In genomic region chr13:98103942-98104880, GRCh38 we compare ENCODE assay signal across 16 cellular contexts. TPM values are rescaled to one million over a fixed set of nuclear protein-coding genes. Genes with fewer than 3 reads are reported as not detected.
DNase-seq lines count a peak whose midpoint lies in the region; ATAC-seq, FAIRE-seq and TF ChIP-seq lines count a peak whose summit lies in the region.
"Had no signal": no experiment of that assay in that cellular context is flagged by ENCODE, and none has a peak within 500 bp of the region (broad histone marks: within the 10 kb centered on the region; RNA-seq: fewer than 3 reads in every experiment).

No MANE protein-coding gene starts in this region.

- H3K4me2 ChIP-seq in IMR-90 (ENCODE audit: low read depth, low read length) (no peak overlapping the region), astrocyte (ENCODE audit: low read length) (no peak overlapping the region)

- CTCF ChIA-PET in IMR-90 (lab: Yijun Ruan, JAX): interaction anchor here (0.9 kb wide), 1 partner anchor 15 kb away, joined by 3 read pairs; no protein-coding TSS in a partner anchor

- no peak overlapping the region for H2BK5ac ChIP-seq in IMR-90 (ENCODE audit: low read depth, low read length, poor library complexity, severe bottlenecking)

- no peak overlapping the region for H3K27ac Mint-ChIP-seq in astrocyte (ENCODE audit: unreplicated experiment)
- H3K27ac Mint-ChIP-seq: brain; CD4-positive, alpha-beta T cell had no signal

- no peak overlapping the region for H4K5ac ChIP-seq in IMR-90 (ENCODE audit: low read depth, low read length)

- no peak overlapping the region for H3K56ac ChIP-seq in IMR-90 (ENCODE audit: extremely low read depth, insufficient read depth, low read length)

- TF ChIP-seq RAD21 in IMR-90 (IDR thresholded peaks at IDR 0.05; ENCODE audit: low read length): peak; percentile 56

- peaks cover 8% of the 10 kb centered on the region for H3K4me1 Mint-ChIP-seq in astrocyte (ENCODE audit: low read depth, unreplicated experiment)
- H3K4me1 Mint-ChIP-seq: brain had no signal

- no peak overlapping the region for H2AK9ac ChIP-seq in IMR-90 (replicated peaks; ENCODE audit: low read depth, low read length, poor library complexity)

- in situ Hi-C loops in IMR-90 (cut with MboI; ENCODE audit: low sequenced_read_pairs): no loop called here

- H3K27me3 ChIP-seq in IMR-90 (ENCODE audit: control insufficient read depth, insufficient read depth, low read length): no peaks in the 10 kb centered on the region
- H3K27me3 ChIP-seq in astrocyte (ENCODE audit: insufficient read depth, low read length): no peaks in the 10 kb centered on the region
- no peaks in the 10 kb centered on the region for H3K27me3 ChIP-seq in iPS-20b (ENCODE audit: insufficient read depth, low read length)
- no peaks in the 10 kb centered on the region for H3K27me3 ChIP-seq in effector memory CD4-positive, alpha-beta T cell (replicated peaks; ENCODE audit: control insufficient read depth, insufficient read depth, low read length, poor library complexity, severe bottlenecking)
- no peaks in the 10 kb centered on the region for H3K27me3 ChIP-seq in small intestine (ENCODE audit: control insufficient read depth in 2 of 2, insufficient read depth in 2 of 2, low read length in 2 of 2)
- H3K27me3 ChIP-seq: left lung, suprapubic skin had no signal

- H4K91ac ChIP-seq in IMR-90 (ENCODE audit: insufficient read depth, low read depth, low read length): no peak overlapping the region

- H3K27me3 Mint-ChIP-seq in astrocyte (ENCODE audit: low read depth, unreplicated experiment): no peaks in the 10 kb centered on the region
- H3K27me3 Mint-ChIP-seq: brain; CD4-positive, alpha-beta T cell had no signal

- no peaks in the 10 kb centered on the region for H3K79me1 ChIP-seq in IMR-90 (ENCODE audit: low read depth in 1 of 2, low read length in 2 of 2)

- H3K9me3 Mint-ChIP-seq in astrocyte (ENCODE audit: unreplicated experiment): peaks cover 4% of the 10 kb centered on the region
- H3K9me3 Mint-ChIP-seq: CD4-positive, alpha-beta T cell had no signal

- no peak overlapping the region for H2BK120ac ChIP-seq in IMR-90 (ENCODE audit: low read depth, low read length)

- H3K9ac ChIP-seq in IMR-90 (ENCODE audit: low read depth, low read length): no peak overlapping the region
- H3K9ac ChIP-seq in astrocyte (ENCODE audit: low read length): no peak overlapping the region
- no peak overlapping the region for H3K9ac ChIP-seq in iPS-20b (ENCODE audit: low read depth, low read length)
- H3K9ac ChIP-seq: parathyroid adenoma had no signal

- BruUV-seq in IMR-90 (replicated peaks; lab: Mats Ljungman, UMichigan): no TSS peak

- TF ChIP-seq CTCF in IMR-90 (conservative IDR thresholded peaks at IDR 0.05; ENCODE audit: low read depth, low read length): peak; percentile 41
- peak; percentile 47 for TF ChIP-seq CTCF in astrocyte (IDR thresholded peaks at IDR 0.05; ENCODE audit: insufficient read depth, low read depth, low read length)

- H2BK20ac ChIP-seq in IMR-90 (ENCODE audit: low read depth, low read length): no peak overlapping the region

- ATAC-seq in IMR-90 (ENCODE audit: low read depth): no peak
- ATAC-seq: left lung had no signal

- H3K9me3 ChIP-seq in IMR-90 (ENCODE audit: control insufficient read depth, insufficient read depth, low read length): no peaks in the 10 kb centered on the region
- H3K9me3 ChIP-seq in astrocyte (ENCODE audit: insufficient read depth, low read depth, low read length): no peaks in the 10 kb centered on the region
- H3K9me3 ChIP-seq in iPS-20b (ENCODE audit: insufficient read depth, low read depth, low read length): peaks cover 7% of the 10 kb centered on the region
- no peaks in the 10 kb centered on the region for H3K9me3 ChIP-seq in effector memory CD4-positive, alpha-beta T cell (ENCODE audit: control insufficient read depth, low read length)
- H3K9me3 ChIP-seq in small intestine (ENCODE audit: control insufficient read depth, low read depth): no peaks in the 10 kb centered on the region
- H3K9me3 ChIP-seq: left lung, suprapubic skin had no signal

- POLR2A ChIA-PET in IMR-90 (lab: Charles Lee; ENCODE audit: unreplicated experiment): no interaction called here

- no peaks in the 10 kb centered on the region for H3K79me2 ChIP-seq in astrocyte (ENCODE audit: insufficient read depth, low read length)
- H3K79me2 ChIP-seq: parathyroid adenoma had no signal

- H2AFZ ChIP-seq in IMR-90 (replicated peaks; ENCODE audit: low read length, poor library complexity) (no peak overlapping the region), astrocyte (ENCODE audit: low read depth, low read length) (no peak overlapping the region)
- H2AFZ ChIP-seq: parathyroid adenoma had no signal

- H3K36me3 ChIP-seq in IMR-90 (ENCODE audit: control insufficient read depth, insufficient read depth, low read length) (no peaks in the 10 kb centered on the region), astrocyte (ENCODE audit: insufficient read depth, low read length) (no peaks in the 10 kb centered on the region), iPS-20b (ENCODE audit: insufficient read depth, low read depth, low read length) (no peaks in the 10 kb centered on the region), small intestine (ENCODE audit: control insufficient read depth in 2 of 2, insufficient read depth in 2 of 2, low read length in 2 of 2) (no peaks in the 10 kb centered on the region)
- H3K36me3 ChIP-seq in effector memory CD4-positive, alpha-beta T cell (ENCODE audit: control insufficient read depth, insufficient read depth, low read length): no peaks in the 10 kb centered on the region
- H3K36me3 ChIP-seq: left lung, suprapubic skin had no signal

- intact Hi-C loops in IMR-90 (cut with micrococcal nuclease): no loop called here

- H2BK15ac ChIP-seq in IMR-90 (ENCODE audit: low read depth, low read length): no peak overlapping the region

- DNase-seq in AG08396 (ENCODE audit: low spot score) (peak; percentile 18), IMR-90 (peak; percentile 43), astrocyte (ENCODE audit: low read depth) (no peak), small intestine (no peak), activated T-cell treated with anti-CD3 and anti-CD28 coated beads for 4 hours (no peak), cerebellum (ENCODE audit: low spot score) (no peak)
- DNase-seq in effector memory CD4-positive, alpha-beta T cell: no peak
- DNase-seq: CD4-positive, alpha-beta T cell; left lung; NCI-H1048; NCI-H774; T-helper 9 cell had no signal

- H3K4me3 Mint-ChIP-seq in astrocyte (ENCODE audit: unreplicated experiment): no peak overlapping the region
- H3K4me3 Mint-ChIP-seq: brain; CD4-positive, alpha-beta T cell had no signal

- H3K4me3 ChIP-seq in IMR-90 (ENCODE audit: insufficient read depth, low read depth, low read length) (no peak overlapping the region), astrocyte (ENCODE audit: insufficient read depth, low read depth, low read length) (no peak overlapping the region), iPS-20b (ENCODE audit: low read length) (0 out of 2 replicates have a peak overlapping the region, but pooled peaks have one; percentile 13), small intestine (ENCODE audit: low read depth in 1 of 2, low read length in 2 of 2) (no peak overlapping the region)
- no peak overlapping the region for H3K4me3 ChIP-seq in effector memory CD4-positive, alpha-beta T cell (ENCODE audit: insufficient read depth, low read depth, low read length, poor library complexity, severe bottlenecking)
- H3K4me3 ChIP-seq: left lung, suprapubic skin had no signal

- H4K8ac ChIP-seq in IMR-90 (ENCODE audit: low read depth in 2 of 2, low read length in 2 of 2): no peak overlapping the region

- peaks cover 6% of the 10 kb centered on the region for H3K4me1 ChIP-seq in IMR-90 (ENCODE audit: control insufficient read depth, insufficient read depth, low read length)
- H3K4me1 ChIP-seq in astrocyte (ENCODE audit: insufficient read depth, low read length): no peaks in the 10 kb centered on the region
- peaks cover 11% of the 10 kb centered on the region; the same call in 1 of the 2 replicates for H3K4me1 ChIP-seq in iPS-20b (ENCODE audit: insufficient read depth, low read length)
- H3K4me1 ChIP-seq in effector memory CD4-positive, alpha-beta T cell (ENCODE audit: control insufficient read depth, insufficient read depth, low read length, poor library complexity, severe bottlenecking): no peaks in the 10 kb centered on the region
- H3K4me1 ChIP-seq in small intestine (ENCODE audit: control insufficient read depth in 2 of 2, insufficient read depth in 1 of 2, low read depth in 1 of 2, low read length in 1 of 2): no peaks in the 10 kb centered on the region
- H3K4me1 ChIP-seq: parathyroid adenoma, suprapubic skin had no signal

- H3K9me1 ChIP-seq in IMR-90 (ENCODE audit: insufficient read depth, low read length): no peaks in the 10 kb centered on the region

- H3K27ac ChIP-seq in IMR-90 (ENCODE audit: insufficient read depth, low read length): no peak overlapping the region
- H3K27ac ChIP-seq in astrocyte (ENCODE audit: low read depth, low read length): no peak overlapping the region
- H3K27ac ChIP-seq in iPS-20b (ENCODE audit: low read length): no peak overlapping the region
- no peak overlapping the region for H3K27ac ChIP-seq in effector memory CD4-positive, alpha-beta T cell (ENCODE audit: insufficient read depth, low read length, poor library complexity, severe bottlenecking)
- H3K27ac ChIP-seq in small intestine (ENCODE audit: low read depth in 1 of 2, low read length in 1 of 2): no peak overlapping the region
- H3K27ac ChIP-seq: left lung, parathyroid adenoma, suprapubic skin had no signal

- 80% methylated on average over 2 of the region's 10 CpGs; no CpG with 5 or more reads in 1 of the 2 experiments for WGBS in IMR-90 (ENCODE audit: extremely low coverage in 2 of 2, insufficient read length in 1 of 2), 2 experiments
- 83 to 87% (median 84%) methylated on average over 10 of the region's 10 CpGs for WGBS in small intestine, 3 donors

- H3K4ac ChIP-seq in IMR-90 (ENCODE audit: low read depth, low read length): no peak overlapping the region

- no peaks in the 10 kb centered on the region for H3K36me3 Mint-ChIP-seq in astrocyte (ENCODE audit: low read depth, unreplicated experiment)
- H3K36me3 Mint-ChIP-seq: brain had no signal

- H4K20me1 ChIP-seq in IMR-90 (ENCODE audit: insufficient read depth, low read length) (no peaks in the 10 kb centered on the region), astrocyte (ENCODE audit: insufficient read depth, low read length) (no peaks in the 10 kb centered on the region)

- H3K14ac ChIP-seq in IMR-90 (replicated peaks; ENCODE audit: low read depth, low read length): no peak overlapping the region

- no peak for TF ChIP-seq POLR2A in IMR-90 (IDR thresholded peaks at IDR 0.05; ENCODE audit: low read depth, low read length)

- no peak for FAIRE-seq in astrocyte (lab: Jason Lieb, UNC)
- FAIRE-seq in small intestine (lab: Jason Lieb, UNC): no peak

- dilution Hi-C loops in IMR-90 (cut with HindIII; ENCODE audit: low sequenced_read_pairs, unreplicated experiment): no loop called here

- no peak overlapping the region for H2AK5ac ChIP-seq in IMR-90 (ENCODE audit: low read depth, low read length)

- no peak overlapping the region for H3K18ac ChIP-seq in IMR-90 (ENCODE audit: low read depth, low read length)

- H3K23ac ChIP-seq in IMR-90 (ENCODE audit: low read depth, low read length): no peak overlapping the region

RNA-seq across cellular contexts. Expression of gene FARP1, which starts 38.7 kb away (rescaled TPM):
- total RNA-seq in IMR-90 (2012; rRNA removed): 48.3 and 57.0 TPM in 2 replicates
- polyA plus RNA-seq in IMR-90 (2012; rRNA removed): 32.6 and 39.6 TPM in 2 replicates
- polyA plus RNA-seq in IMR-90 (2012; cell fraction: cytosol; rRNA removed): 25.4 and 27.9 TPM in 2 replicates
- 49.5 and 91.9 TPM in 2 replicates for polyA plus RNA-seq in IMR-90 (2012; cell fraction: nucleus; rRNA removed; ENCODE audit: low replicate concordance)
- total RNA-seq in astrocyte: 99.9 and 128 TPM in 2 replicates
- polyA plus RNA-seq in small intestine: 1 to 10 TPM in 2 of 3 donors, under 1 TPM in 1; 0.89 to 8.6 (median 3.8) TPM
- 106 TPM for total RNA-seq in cerebellum

Comparison
In these comparisons a context has a peak if more than half of its experiments do, and no peak if none do; other contexts are left out.
1. DNase-seq: peak in AG08396 (single experiment) and IMR-90 (single experiment); none in astrocyte (single experiment), effector memory CD4-positive, alpha-beta T cell (0 of 3), small intestine (single experiment), activated T-cell treated with anti-CD3 and anti-CD28 coated beads for 4 hours (single experiment) and cerebellum (single experiment).